Comparison of ENCODE assay signal across 11 cellular contexts in the genomic region with DNA sequence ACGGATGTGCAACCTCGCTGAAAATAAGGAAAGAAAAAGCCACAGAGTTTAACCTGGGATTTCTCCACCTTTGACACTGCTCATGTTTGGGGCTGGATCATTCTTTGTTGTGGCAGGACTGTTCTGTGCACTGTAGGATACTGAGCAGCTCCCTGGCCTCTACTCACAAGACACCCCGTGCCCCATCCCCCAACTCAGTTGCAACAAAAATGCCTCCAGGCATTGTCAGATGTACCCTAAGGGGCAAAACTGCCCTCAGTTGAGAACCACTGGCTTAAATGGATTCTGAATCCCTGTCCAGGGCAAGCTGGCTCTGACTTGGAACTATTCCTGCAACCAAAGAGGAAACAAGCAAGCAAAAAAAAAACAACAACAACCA. TPM values are rescaled to one million over a fixed set of nuclear protein-coding genes. Genes with fewer than 3 reads are reported as not detected.
DNase-seq lines count a peak whose midpoint lies in the region; ATAC-seq and TF ChIP-seq lines count a peak whose summit lies in the region.
"Had no signal": no experiment of that assay in that cellular context is flagged by ENCODE, and none has a peak within 500 bp of the region (broad histone marks: within the 10 kb centered on the region; RNA-seq: fewer than 3 reads in every experiment).

No MANE protein-coding gene starts in this region.

- peak overlapping the region; percentile 98 for H3K4me2 ChIP-seq in GM23248 (ENCODE audit: unreplicated experiment)

- peaks cover 3% of the 10 kb centered on the region for H3K27me3 Mint-ChIP-seq in progenitor cell of endocrine pancreas
- H3K27me3 Mint-ChIP-seq: stimulated activated memory B cell treated with anti-CD40 and anti-IgM and Interleukin-4, amounts not matched to agents 10 μg/mL and 1 μg/mL and 100 μg/mL, for 72 hours had no signal

- DNase-seq in GM23248 (no peak), esophagus squamous epithelium (lab: John Stamatoyannopoulos, UW) (no peak), progenitor cell of endocrine pancreas (ENCODE audit: low spot score, unreplicated experiment) (no peak), NCI-H748 (lab: John Stamatoyannopoulos, UW; ENCODE audit: unreplicated experiment) (no peak)
- DNase-seq: activated T-cell treated with anti-CD3 and anti-CD28 coated beads, Interleukin-2, amount 50 U/mL, for 1 hour; central memory CD4-positive, alpha-beta T cell; Peyer's patch had no signal

- no peak overlapping the region for H3K27ac ChIP-seq in GM23248
- H3K27ac ChIP-seq in VCaP, result peak overlapping the region; percentile 82; the same call in 1 of the 2 replicates
- peak overlapping the region; percentile 91 to 98 (median 94) for H3K27ac ChIP-seq in esophagus squamous epithelium

- H3K9me3 ChIP-seq in GM23248 (ENCODE audit: low read depth) (no peaks in the 10 kb centered on the region), esophagus squamous epithelium (no peaks in the 10 kb centered on the region)
- H3K9me3 ChIP-seq: Peyer's patch had no signal

- TF ChIP-seq CTCF in VCaP (conservative IDR thresholded peaks at IDR 0.05) (no peak), esophagus squamous epithelium (IDR thresholded peaks at IDR 0.05) (no peak), progenitor cell of endocrine pancreas (IDR thresholded peaks at IDR 0.05; ENCODE audit: unreplicated experiment) (no peak)

- no peaks in the 10 kb centered on the region for H4K20me1 ChIP-seq in GM23248 (ENCODE audit: insufficient read depth)

- H3K4me1 ChIP-seq in GM23248 (ENCODE audit: insufficient read depth), result peaks cover 25% of the 10 kb centered on the region
- peaks cover 32 to 91% (median 42%) of the 10 kb centered on the region in 3 donors for H3K4me1 ChIP-seq in esophagus squamous epithelium

- H3K36me3 ChIP-seq in GM23248 (ENCODE audit: low read depth) (no peaks in the 10 kb centered on the region), esophagus squamous epithelium (peaks cover 0 to 7% (median 0%) of the 10 kb centered on the region in 3 donors)
- H3K36me3 ChIP-seq: Peyer's patch had no signal

- H3K9me2 ChIP-seq in GM23248 (ENCODE audit: insufficient read depth), result no peaks in the 10 kb centered on the region

- H3K4me3 ChIP-seq in GM23248 (peak overlapping the region; percentile 98), esophagus squamous epithelium (peak overlapping the region; percentile 66 to 94 (median 79))

- peak overlapping the region; percentile 49 for H3K4me3 Mint-ChIP-seq in progenitor cell of endocrine pancreas (ENCODE audit: low read depth)

- no peaks in the 10 kb centered on the region for H3K36me3 Mint-ChIP-seq in progenitor cell of endocrine pancreas (ENCODE audit: insufficient read depth)
- H3K36me3 Mint-ChIP-seq: stimulated activated memory B cell treated with anti-CD40 and anti-IgM and Interleukin-4, amounts not matched to agents 10 μg/mL and 1 μg/mL and 100 μg/mL, for 72 hours had no signal

- H3K79me2 ChIP-seq in GM23248 (ENCODE audit: insufficient read depth), result peaks cover 68% of the 10 kb centered on the region

- H3K27ac Mint-ChIP-seq in progenitor cell of endocrine pancreas, result no peak overlapping the region
- H3K27ac Mint-ChIP-seq: stimulated activated memory B cell treated with anti-CD40 and anti-IgM and Interleukin-4, amounts not matched to agents 10 μg/mL and 1 μg/mL and 100 μg/mL, for 72 hours had no signal

- TF ChIP-seq POLR2A in esophagus squamous epithelium (IDR thresholded peaks at IDR 0.05), result no peak

- 78 to 91% methylated on average over 3 of the region's 3 CpGs for WGBS in GM23248 (ENCODE audit: low coverage in 1 of 2, low lambda C conversion rate in 2 of 2, missing lambda C conversion rate in 2 of 2), 2 experiments
- WGBS in esophagus squamous epithelium, 2 donors, result 33 to 68% methylated on average over 3 of the region's 3 CpGs

- H3F3A ChIP-seq in GM23248 (ENCODE audit: insufficient read depth), result peaks cover 6% of the 10 kb centered on the region; the same call in 1 of the 2 replicates

- H2AFZ ChIP-seq in GM23248, result no peak overlapping the region

- in situ Hi-C loops in GM23248 (cut with MboI), result no loop called here

- ATAC-seq in GM21528 (IDR thresholded peaks at IDR 0.05; ENCODE audit: low FRiP score, unreplicated experiment) (no peak), HG02623 (IDR thresholded peaks at IDR 0.05; ENCODE audit: unreplicated experiment) (no peak)
- ATAC-seq: stimulated activated memory B cell treated with anti-CD40 and anti-IgM and Interleukin-4, amounts not matched to agents 10 μg/mL and 1 μg/mL and 100 μg/mL, for 72 hours had no signal

- 0 out of 2 replicates have a peak overlapping the region, but pooled peaks have one; percentile 6 for H3K9ac ChIP-seq in GM23248

- H3K27me3 ChIP-seq in GM23248 (replicated peaks; ENCODE audit: insufficient read depth), result no peaks in the 10 kb centered on the region
- no peaks in the 10 kb centered on the region for H3K27me3 ChIP-seq in esophagus squamous epithelium
- H3K27me3 ChIP-seq: Peyer's patch had no signal

- no peaks in the 10 kb centered on the region for H3K9me3 Mint-ChIP-seq in progenitor cell of endocrine pancreas (ENCODE audit: low read depth)
- H3K9me3 Mint-ChIP-seq: stimulated activated memory B cell treated with anti-CD40 and anti-IgM and Interleukin-4, amounts not matched to agents 10 μg/mL and 1 μg/mL and 100 μg/mL, for 72 hours had no signal

- intact Hi-C loops in esophagus squamous epithelium (cut with DNase I), result no loop called here

- peaks cover 29% of the 10 kb centered on the region for H3K4me1 Mint-ChIP-seq in progenitor cell of endocrine pancreas (ENCODE audit: low read depth)

RNA-seq across cellular contexts. Expression of a gene that starts 2.1 kb away (rescaled TPM):
- total RNA-seq in GM23248 (2014; rRNA removed; shearing (Covaris generic)), result 62.2 and 96.5 TPM in 2 replicates
- 92.8 and 96.0 TPM in 2 replicates for polyA plus RNA-seq in GM23248 (2016; fragmentation: Nextera tagmentation; extraction: Ambion mirVana)
- total RNA-seq in esophagus squamous epithelium (100 to 1,000 TPM; 315 to 901 (median 457) TPM), progenitor cell of endocrine pancreas (20.8 and 21.7 TPM in 2 replicates)

RNA-seq across cellular contexts. Expression of a gene that starts 21.8 kb away (rescaled TPM):
- total RNA-seq in GM23248 (2014; rRNA removed; shearing (Covaris generic)), result 11.7 and 14.7 TPM in 2 replicates
- 9.7 and 11.5 TPM in 2 replicates for polyA plus RNA-seq in GM23248 (2016; fragmentation: Nextera tagmentation; extraction: Ambion mirVana)
- 10 to 100 TPM; 15.7 to 31.7 (median 20.0) TPM for total RNA-seq in esophagus squamous epithelium
- total RNA-seq in progenitor cell of endocrine pancreas, result 19.3 and 20.6 TPM in 2 replicates

RNA-seq across cellular contexts. Expression of a gene that starts 45.0 kb away (rescaled TPM):
- total RNA-seq in GM23248 (2014; rRNA removed; shearing (Covaris generic)), result 0.65 and 1.6 TPM in 2 replicates
- 2.6 and 2.9 TPM in 2 replicates for polyA plus RNA-seq in GM23248 (2016; fragmentation: Nextera tagmentation; extraction: Ambion mirVana)
- total RNA-seq in esophagus squamous epithelium (1 to 10 TPM; 2.8 to 7.5 (median 4.8) TPM), progenitor cell of endocrine pancreas (5.2 and 7.3 TPM in 2 replicates)
